27 cellular contexts compared by ENCODE assay signal in the genomic region with DNA sequence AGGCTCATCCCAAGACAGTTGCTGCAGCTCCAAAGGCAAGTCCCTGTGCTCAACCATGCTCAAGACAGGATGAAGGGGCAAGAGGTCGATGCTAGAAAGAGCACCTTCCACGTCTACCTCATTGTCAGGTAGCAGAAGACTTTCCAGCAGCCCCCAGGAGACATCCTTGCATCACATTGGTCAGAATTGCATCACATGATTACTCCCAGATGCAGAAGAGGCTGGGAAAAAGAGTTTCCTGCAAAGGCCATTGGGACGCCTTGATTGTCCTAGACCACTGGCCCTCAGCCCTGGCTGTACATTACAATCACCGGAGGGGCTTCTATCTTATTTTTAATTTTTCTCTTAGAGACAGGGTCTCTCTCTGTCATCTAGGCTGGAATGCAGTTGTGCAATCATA. TPM values are rescaled to one million over a fixed set of nuclear protein-coding genes. Genes with fewer than 3 reads are reported as not detected.
A peak's percentile ranks its signal among the peaks of the same experiment; 100 is the strongest.
DNase-seq lines count a peak whose midpoint lies in the region; ATAC-seq, FAIRE-seq and TF ChIP-seq lines count a peak whose summit lies in the region.
"Had no signal": no experiment of that assay in that cellular context is flagged by ENCODE, and none has a peak within 500 bp of the region (broad histone marks: within the 10 kb centered on the region; RNA-seq: fewer than 3 reads in every experiment).

No MANE protein-coding gene starts in this region.

- DNase-seq in activated naive CD4-positive, alpha-beta T cell treated with anti-CD3 and anti-CD28 coated beads, Interleukin-2, amount 10 ng/mL, durations not matched to agents 7 days and 5 days: no peak
- no peak for DNase-seq in activated naive CD4-positive, alpha-beta T cell treated with anti-CD3 and anti-CD28 coated beads, Interleukin-2, amount 50 U/mL, for 72 hours (ENCODE audit: low spot score in 2 of 2)
- DNase-seq in Karpas-422 (peak; percentile 9), K562 (ENCODE audit: extremely low read depth in 1 of 4, low spot score in 3 of 4) (no peak), small intestine (no peak)
- no peak for DNase-seq in effector CD4-positive, alpha-beta T cell
- DNase-seq: 8988T; ACHN; AML-193; BE2C; CD4-positive, alpha-beta T cell; CD8-positive, alpha-beta memory T cell; DMS 273 treated with DMSO at 0.1 percent for 48 hours; DMS79; EL; GDM1; GM23248; HFFc6 had no signal

- H3K9ac ChIP-seq in Karpas-422 (ENCODE audit: low read length) (no peak overlapping the region), K562 (ENCODE audit: insufficient read depth in 1 of 2, low read depth in 2 of 2, low read length in 2 of 2) (no peak overlapping the region)
- H3K9ac ChIP-seq: BLaER1 treated with 17β-estradiol and CSF1 and Interleukin-3, amounts not matched to agents 10 nM and 100 nM; GM23248 had no signal

- WGBS in K562 (ENCODE audit: insufficient coverage, low coverage, missing lambda C conversion rate): 1% methylated on average over 4 of the region's 4 CpGs
- 61 to 77% (median 66%) methylated on average over 4 of the region's 4 CpGs for WGBS in small intestine, 3 donors

- CTCF ChIA-PET in activated naive CD4-positive, alpha-beta T cell treated with anti-CD3 and anti-CD28 coated beads, Interleukin-2, amount 10 ng/mL, durations not matched to agents 7 days and 5 days (lab: Charles Lee): interaction anchor here (1.1 kb wide), 1 partner anchor 31 kb away, joined by 4 read pairs; no protein-coding TSS in a partner anchor
- CTCF ChIA-PET in K562 (lab: Yijun Ruan, JAX; ENCODE audit: low intra/inter-chr PET ratio): no interaction called here

- H3K4me3 Mint-ChIP-seq in activated naive CD4-positive, alpha-beta T cell treated with anti-CD3 and anti-CD28 coated beads, Interleukin-2, amount 10 ng/mL, durations not matched to agents 7 days and 5 days: no peak overlapping the region
- H3K4me3 Mint-ChIP-seq: CD14-positive monocyte; CD4-positive, alpha-beta T cell; CD8-positive, alpha-beta memory T cell; HFFc6 had no signal

- BruUV-seq in K562 (replicated peaks; lab: Mats Ljungman, UMichigan): no TSS peak

- ATAC-seq in activated naive CD4-positive, alpha-beta T cell treated with anti-CD3 and anti-CD28 coated beads, Interleukin-2, amount 50 U/mL, for 72 hours: no peak
- ATAC-seq in K562: no peak
- ATAC-seq in HG03196 (IDR thresholded peaks at IDR 0.05; ENCODE audit: unreplicated experiment): no peak
- ATAC-seq: A549, GM12878 had no signal

- H3K4me1 ChIP-seq in Karpas-422 (ENCODE audit: low read length) (no peaks in the 10 kb centered on the region), K562 (replicated peaks in 1 of 2; ENCODE audit: control insufficient read depth in 2 of 2, insufficient read depth in 2 of 2, low read length in 2 of 2) (no peaks in the 10 kb centered on the region), small intestine (ENCODE audit: control insufficient read depth in 2 of 2, insufficient read depth in 1 of 2, low read depth in 1 of 2, low read length in 1 of 2) (no peaks in the 10 kb centered on the region)
- H3K4me1 ChIP-seq: A549; BE2C; BLaER1 treated with 17β-estradiol and CSF1 and Interleukin-3, amounts not matched to agents 10 nM and 100 nM; HAP-1 had no signal

- H3K27me3 Mint-ChIP-seq in activated naive CD4-positive, alpha-beta T cell treated with anti-CD3 and anti-CD28 coated beads, Interleukin-2, amount 10 ng/mL, durations not matched to agents 7 days and 5 days: peaks cover 68% of the 10 kb centered on the region

- no peaks in the 10 kb centered on the region for H3K27me3 ChIP-seq in Karpas-422 (ENCODE audit: low read length)
- peaks cover 0 to 8% of the 10 kb centered on the region in 2 experiments; a peak in 1 of 5 replicates for H3K27me3 ChIP-seq in K562 (ENCODE audit: control insufficient read depth in 2 of 2, insufficient read depth in 2 of 2, low read length in 2 of 2)
- no peaks in the 10 kb centered on the region for H3K27me3 ChIP-seq in small intestine (ENCODE audit: control insufficient read depth in 2 of 2, insufficient read depth in 2 of 2, low read length in 2 of 2)
- H3K27me3 ChIP-seq: BE2C; BLaER1 treated with 17β-estradiol and CSF1 and Interleukin-3, amounts not matched to agents 10 nM and 100 nM had no signal

- no peaks in the 10 kb centered on the region for H3K36me3 Mint-ChIP-seq in activated naive CD4-positive, alpha-beta T cell treated with anti-CD3 and anti-CD28 coated beads, Interleukin-2, amount 10 ng/mL, durations not matched to agents 7 days and 5 days
- H3K36me3 Mint-ChIP-seq in activated naive CD4-positive, alpha-beta T cell treated with anti-CD3 and anti-CD28 coated beads, Interleukin-2, amount 50 U/mL, for 72 hours: no peaks in the 10 kb centered on the region
- H3K36me3 Mint-ChIP-seq: CD14-positive monocyte had no signal

- no peak overlapping the region for H3K27ac ChIP-seq in Karpas-422 (ENCODE audit: low read length)
- H3K27ac ChIP-seq in K562 (ENCODE audit: extremely low read depth, low read depth, low read length): no peak overlapping the region
- H3K27ac ChIP-seq in small intestine (ENCODE audit: low read depth in 1 of 2, low read length in 1 of 2): no peak overlapping the region
- H3K27ac ChIP-seq: A549; BLaER1 treated with 17β-estradiol and CSF1 and Interleukin-3, amounts not matched to agents 10 nM and 100 nM; GM23248 had no signal

- H3K9me3 Mint-ChIP-seq in activated naive CD4-positive, alpha-beta T cell treated with anti-CD3 and anti-CD28 coated beads, Interleukin-2, amount 10 ng/mL, durations not matched to agents 7 days and 5 days: no peaks in the 10 kb centered on the region
- no peaks in the 10 kb centered on the region for H3K9me3 Mint-ChIP-seq in activated naive CD4-positive, alpha-beta T cell treated with anti-CD3 and anti-CD28 coated beads, Interleukin-2, amount 50 U/mL, for 72 hours
- H3K9me3 Mint-ChIP-seq: CD14-positive monocyte; CD4-positive, alpha-beta T cell; CD8-positive, alpha-beta memory T cell; HFFc6 had no signal

- H3K4me3 ChIP-seq in Karpas-422 (ENCODE audit: low read length): no peak overlapping the region
- H3K4me3 ChIP-seq in K562: no peak overlapping the region
- no peak overlapping the region for H3K4me3 ChIP-seq in small intestine (ENCODE audit: low read depth in 1 of 2, low read length in 2 of 2)
- H3K4me3 ChIP-seq: A549; BLaER1 treated with 17β-estradiol and CSF1 and Interleukin-3, amounts not matched to agents 10 nM and 100 nM; GM12878; GM23248; HAP-1 had no signal

- no peaks in the 10 kb centered on the region for H3K36me3 ChIP-seq in Karpas-422 (ENCODE audit: insufficient read depth, low read length)
- H3K36me3 ChIP-seq in K562 (ENCODE audit: control insufficient read depth, insufficient read depth, low read length): no peaks in the 10 kb centered on the region
- H3K36me3 ChIP-seq in small intestine (ENCODE audit: control insufficient read depth in 2 of 2, insufficient read depth in 2 of 2, low read length in 2 of 2): no peaks in the 10 kb centered on the region
- H3K36me3 ChIP-seq: BE2C; BLaER1 treated with 17β-estradiol and CSF1 and Interleukin-3, amounts not matched to agents 10 nM and 100 nM; HAP-1 had no signal

- POLR2A ChIA-PET in K562 (lab: Yijun Ruan, JAX): no interaction called here

- H2AFZ ChIP-seq in Karpas-422 (ENCODE audit: low read length): no peak overlapping the region
- H2AFZ ChIP-seq in K562 (ENCODE audit: low read depth, low read length): no peak overlapping the region
- H2AFZ ChIP-seq: GM23248 had no signal

- TF ChIP-seq CTCF in K562 (IDR thresholded peaks at IDR 0.05 in 2 of 3, conservative IDR thresholded peaks at IDR 0.05 in 1 of 3; ENCODE audit: insufficient read depth in 2 of 3, low read depth in 1 of 3, low read length in 3 of 3): no peak

- H3K79me2 ChIP-seq in Karpas-422 (ENCODE audit: low read length) (no peaks in the 10 kb centered on the region), K562 (ENCODE audit: control insufficient read depth, insufficient read depth, low read length) (no peaks in the 10 kb centered on the region)

- no peak for TF ChIP-seq EP300 in K562 (IDR thresholded peaks at IDR 0.05; ENCODE audit: low read length)

- H3K27ac Mint-ChIP-seq in activated naive CD4-positive, alpha-beta T cell treated with anti-CD3 and anti-CD28 coated beads, Interleukin-2, amount 10 ng/mL, durations not matched to agents 7 days and 5 days: peak overlapping the region; percentile 42
- H3K27ac Mint-ChIP-seq in activated naive CD4-positive, alpha-beta T cell treated with anti-CD3 and anti-CD28 coated beads, Interleukin-2, amount 50 U/mL, for 72 hours: no peak overlapping the region
- H3K27ac Mint-ChIP-seq: CD14-positive monocyte; CD4-positive, alpha-beta T cell; CD8-positive, alpha-beta memory T cell; HFFc6 had no signal

- TF ChIP-seq POLR2A in K562 (conservative IDR thresholded peaks at IDR 0.05): no peak

- intact Hi-C loops in K562 (cut with micrococcal nuclease): no loop called here

- in situ Hi-C loops in K562 (cut with MboI): no loop called here

- no peaks in the 10 kb centered on the region for H3K9me1 ChIP-seq in K562 (ENCODE audit: control insufficient read depth, insufficient read depth, low read length)

- H3K9me2 ChIP-seq in Karpas-422 (replicated peaks; ENCODE audit: insufficient read depth, low read length): no peaks in the 10 kb centered on the region

- FAIRE-seq in K562 (lab: Jason Lieb, UNC) (no peak), small intestine (lab: Jason Lieb, UNC) (no peak)
- FAIRE-seq: A549, D721Med, GM12878, GM19239, H54 had no signal

- no peaks in the 10 kb centered on the region for H4K20me1 ChIP-seq in Karpas-422 (ENCODE audit: insufficient read depth, low read depth, low read length)
- no peaks in the 10 kb centered on the region; the same call in 1 of the 2 replicates for H4K20me1 ChIP-seq in K562 (replicated peaks; ENCODE audit: control insufficient read depth, insufficient read depth, low read length)
- H4K20me1 ChIP-seq: BLaER1 treated with 17β-estradiol and CSF1 and Interleukin-3, amounts not matched to agents 10 nM and 100 nM had no signal

- no peaks in the 10 kb centered on the region for H3K4me1 Mint-ChIP-seq in activated naive CD4-positive, alpha-beta T cell treated with anti-CD3 and anti-CD28 coated beads, Interleukin-2, amount 10 ng/mL, durations not matched to agents 7 days and 5 days
- H3K4me1 Mint-ChIP-seq: CD14-positive monocyte; CD8-positive, alpha-beta memory T cell had no signal

- TF ChIP-seq RAD21 in K562 (CRISPR knock-in tag; conservative IDR thresholded peaks at IDR 0.05 in 1 of 2, IDR thresholded peaks at IDR 0.05 in 1 of 2): no peak

- no peaks in the 10 kb centered on the region for H3K9me3 ChIP-seq in Karpas-422 (ENCODE audit: low read length)
- no peaks in the 10 kb centered on the region for H3K9me3 ChIP-seq in K562 (replicated peaks; ENCODE audit: control insufficient read depth, insufficient read depth, low read depth, low read length)
- H3K9me3 ChIP-seq in small intestine (ENCODE audit: control insufficient read depth, low read depth): no peaks in the 10 kb centered on the region
- H3K9me3 ChIP-seq: A549, BE2C, HAP-1 had no signal

- no peak overlapping the region for H3K4me2 ChIP-seq in Karpas-422 (ENCODE audit: low read depth, low read length, poor library complexity, severe bottlenecking)
- H3K4me2 ChIP-seq in K562 (ENCODE audit: insufficient read depth, low read length): no peak overlapping the region
- H3K4me2 ChIP-seq: A549; BLaER1 treated with 17β-estradiol and CSF1 and Interleukin-3, amounts not matched to agents 10 nM and 100 nM had no signal

RNA-seq across cellular contexts. Expression of gene ZNF334, which starts 17.3 kb away (rescaled TPM):
- total RNA-seq in activated naive CD4-positive, alpha-beta T cell treated with anti-CD3 and anti-CD28 coated beads, Interleukin-2, amount 50 U/mL, for 72 hours: 1 to 10 TPM; 1.6 to 5.8 TPM
- not detected in 2 replicates for total RNA-seq in Karpas-422 (2014; rRNA removed; shearing (Covaris generic); ENCODE audit: low replicate concordance)
- 0.46 and 1.1 TPM in 2 replicates for total RNA-seq in K562 (2011; cell fraction: chromatin; rRNA removed; ENCODE audit: low replicate concordance)
- total RNA-seq in K562 (2011; cell fraction: nucleolus; rRNA removed): 0.50 and 0.53 TPM in 2 replicates
- total RNA-seq in K562 (2011; cell fraction: nucleoplasm; rRNA removed): 0.31 and 0.51 TPM in 2 replicates
- 0.12 and 0.27 TPM in 2 replicates for total RNA-seq in K562 (2014; rRNA removed)
- 0.22 and 0.29 TPM in 2 replicates for total RNA-seq in K562 (2014; rRNA removed; fragmentation: Illumina TruSeq; extraction: Trizol)
- 0.22 and 0.23 TPM in 2 replicates for total RNA-seq in K562 (2015; rRNA removed; fragmentation: Illumina TruSeq; extraction: Trizol)
- total RNA-seq in K562 (2021): 0.24 and 0.34 TPM in 2 replicates
- 0.05 and 0.06 TPM in 2 replicates for polyA plus RNA-seq in K562 (2011; rRNA removed)
- 0.01 TPM in 1 of 2 replicates, not detected in the other for polyA plus RNA-seq in K562 (2011; cell fraction: cytosol; rRNA removed)
- 0.13 and 0.23 TPM in 2 replicates for polyA plus RNA-seq in K562 (2011; cell fraction: nucleus; rRNA removed)
- polyA plus RNA-seq in K562 (2012): 0.14 and 0.98 TPM in 2 replicates
- 0.21 TPM in 2 replicates for polyA plus RNA-seq in K562 (2014; fragmentation: Illumina TruSeq; extraction: Trizol)
- under 1 TPM in 1 of 2 experiments, not detected in 1; 0.08 TPM for polyA plus RNA-seq in K562 (2014; fragmentation: Nextera tagmentation; extraction: Ambion mirVana)
- polyA plus RNA-seq in K562 (2014; rRNA removed): 0.19 and 0.21 TPM in 2 replicates
- 0.04 and 0.09 TPM in 2 replicates for polyA minus RNA-seq in K562 (2011; rRNA and poly(A)+ RNA removed)
- not detected in 2 replicates for polyA minus RNA-seq in K562 (2011; cell fraction: cytosol; rRNA and poly(A)+ RNA removed)
- 0.11 TPM in 1 of 2 replicates, not detected in the other for polyA minus RNA-seq in K562 (2011; cell fraction: nucleus; rRNA and poly(A)+ RNA removed)
- 1 to 10 TPM in 1 of 3 donors, under 1 TPM in 2; 0.54 to 2.5 (median 0.89) TPM for polyA plus RNA-seq in small intestine
- polyA plus RNA-seq: A549; CD14-positive monocyte; CD8-positive, alpha-beta memory T cell had no signal

RNA-seq across cellular contexts. Expression of gene OCSTAMP, which starts 19.8 kb away (rescaled TPM):
- total RNA-seq in activated naive CD4-positive, alpha-beta T cell treated with anti-CD3 and anti-CD28 coated beads, Interleukin-2, amount 50 U/mL, for 72 hours: under 1 TPM in 1 of 2 donors, not detected in 1; 0.19 TPM
- total RNA-seq in Karpas-422 (2014; rRNA removed; shearing (Covaris generic); ENCODE audit: low replicate concordance): not detected in 2 replicates
- total RNA-seq in K562 (2011; cell fraction: chromatin; rRNA removed; ENCODE audit: low replicate concordance): not detected in 2 replicates
- not detected in 2 replicates for total RNA-seq in K562 (2011; cell fraction: nucleolus; rRNA removed)
- not detected in 2 replicates for total RNA-seq in K562 (2011; cell fraction: nucleoplasm; rRNA removed)
- total RNA-seq in K562 (2014; rRNA removed) (not detected in 2 replicates), K562 (2014; rRNA removed; fragmentation: Illumina TruSeq; extraction: Trizol) (not detected in 2 replicates), K562 (2015; rRNA removed; fragmentation: Illumina TruSeq; extraction: Trizol) (not detected in 2 replicates), K562 (2021) (not detected in 2 replicates)
- polyA plus RNA-seq in K562 (2011; rRNA removed) (not detected in 2 replicates), K562 (2014; fragmentation: Illumina TruSeq; extraction: Trizol) (not detected in 2 replicates), K562 (2014; fragmentation: Nextera tagmentation; extraction: Ambion mirVana) (not detected), K562 (2014; rRNA removed) (not detected in 2 replicates), small intestine (under 1 TPM in 1 of 3 donors, not detected in 2; 0.01 TPM)
- not detected in 2 replicates for polyA plus RNA-seq in K562 (2011; cell fraction: cytosol; rRNA removed)
- 0.06 TPM in 1 of 2 replicates, not detected in the other for polyA plus RNA-seq in K562 (2011; cell fraction: nucleus; rRNA removed)
- not detected in 2 replicates for polyA plus RNA-seq in K562 (2012)
- not detected in 2 replicates for polyA minus RNA-seq in K562 (2011; rRNA and poly(A)+ RNA removed)
- not detected in 2 replicates for polyA minus RNA-seq in K562 (2011; cell fraction: cytosol; rRNA and poly(A)+ RNA removed)
- not detected in 2 replicates for polyA minus RNA-seq in K562 (2011; cell fraction: nucleus; rRNA and poly(A)+ RNA removed)
- total RNA-seq: CD4-positive, alpha-beta T cell; CD8-positive, alpha-beta memory T cell; GM23248; HFFc6 had no signal
- polyA plus RNA-seq: A549; CD14-positive monocyte; CD8-positive, alpha-beta memory T cell; GM23248 had no signal
